In the genomic region with DNA sequence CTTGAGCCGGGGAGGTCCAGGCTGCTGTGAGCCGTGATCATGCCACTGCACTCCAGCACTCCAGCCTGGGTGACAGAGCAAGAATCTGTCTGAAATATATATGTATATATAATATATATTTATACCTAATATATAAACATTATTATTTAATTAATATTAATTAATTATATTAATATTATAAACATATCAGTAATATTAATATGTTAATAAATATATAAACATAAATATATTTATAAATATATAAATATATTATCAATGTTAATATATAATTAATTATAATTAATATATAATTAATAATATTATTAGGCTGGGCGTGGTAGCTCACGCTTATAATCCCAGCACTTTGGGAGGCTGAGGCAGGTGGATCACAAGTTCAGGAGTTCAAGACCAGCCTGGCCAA, we compare ENCODE assay signal across 19 cellular contexts. TPM values are rescaled to one million over a fixed set of nuclear protein-coding genes. Genes with fewer than 3 reads are reported as not detected.
DNase-seq lines count a peak whose midpoint lies in the region; ATAC-seq, FAIRE-seq and TF ChIP-seq lines count a peak whose summit lies in the region.
"Had no signal": no experiment of that assay in that cellular context is flagged by ENCODE, and none has a peak within 500 bp of the region (broad histone marks: within the 10 kb centered on the region; RNA-seq: fewer than 3 reads in every experiment).

No MANE protein-coding gene starts in this region.

- peak overlapping the region; percentile 66; the same call in 1 of the 2 replicates for H3K9ac ChIP-seq in HepG2 (ENCODE audit: insufficient read depth, low read depth, low read length)
- H3K9ac ChIP-seq: BLaER1 had no signal

- H3K79me2 ChIP-seq in HepG2 (ENCODE audit: insufficient read depth, low read length), result no peaks in the 10 kb centered on the region

- H3K27ac ChIP-seq in right atrium auricular region (no peak overlapping the region), left ventricle myocardium inferior (replicated peaks) (no peak overlapping the region), HepG2 (ENCODE audit: extremely low read length, insufficient read depth, low read length) (peak overlapping the region; percentile 74), testis (peak overlapping the region; percentile 53 to 54)
- H3K27ac ChIP-seq: 22Rv1, BLaER1, HL-60 had no signal

- H3K36me3 ChIP-seq in right atrium auricular region, result no peaks in the 10 kb centered on the region
- no peaks in the 10 kb centered on the region for H3K36me3 ChIP-seq in left ventricle myocardium inferior
- no peaks in the 10 kb centered on the region for H3K36me3 ChIP-seq in HepG2 (replicated peaks in 1 of 2; ENCODE audit: control insufficient read depth in 1 of 2, insufficient read depth in 2 of 2, low read length in 2 of 2)
- no peaks in the 10 kb centered on the region for H3K36me3 ChIP-seq in testis (ENCODE audit: low read depth, missing control alignments)
- H3K36me3 ChIP-seq: BLaER1 had no signal

- H3K4me3 ChIP-seq in right atrium auricular region (no peak overlapping the region), left ventricle myocardium inferior (no peak overlapping the region), HepG2 (replicated peaks in 1 of 3; ENCODE audit: insufficient read depth in 1 of 3, low read depth in 2 of 3, low read length in 3 of 3) (peak overlapping the region; percentile 54 to 67 (median 67)), testis (no peak overlapping the region)
- H3K4me3 ChIP-seq: BLaER1, GM12878, GM23338 had no signal

- no peak; the same call in 1 of the 3 replicates for ATAC-seq in HepG2
- ATAC-seq: GM12878, GM23338 had no signal

- POLR2A ChIA-PET in HepG2 (lab: Yijun Ruan, JAX), result interaction anchor here (1.6 kb wide), 2 partner anchors 34 to 62 kb away, joined by 5 read pairs; partner anchors contain the start of gene F2RL1

- H3K4me2 ChIP-seq in HepG2 (ENCODE audit: low read depth, low read length), result peak overlapping the region; percentile 86
- H3K4me2 ChIP-seq: BLaER1, GM23338 had no signal

- DNase-seq in right atrium auricular region (ENCODE audit: low spot score) (peak; percentile 13), left ventricle myocardium inferior (no peak), HepG2 (ENCODE audit: low spot score) (no peak), testis (no peak), NCI-H510A (lab: John Stamatoyannopoulos, UW) (no peak), midbrain (lab: John Stamatoyannopoulos, UW) (no peak)
- no peak for DNase-seq in activated CD4-positive, CD25-positive, alpha-beta regulatory T cell treated with anti-CD3 and anti-CD28 coated beads, Interleukin-2, amount 50 U/mL, for 72 hours
- DNase-seq: Calu3; CD4-positive, alpha-beta memory T cell; DMS79 treated with DMSO at 0.1 percent for 48 hours; HCEC 1CT; IMR-90 had no signal

- CTCF ChIA-PET in HepG2 (lab: Yijun Ruan, JAX; ENCODE audit: low intra/inter-chr PET ratio, low total read pairs), result no interaction called here

- H3K27me3 ChIP-seq in right atrium auricular region, result no peaks in the 10 kb centered on the region
- peaks cover 9% of the 10 kb centered on the region for H3K27me3 ChIP-seq in left ventricle myocardium inferior (ENCODE audit: low read depth)
- H3K27me3 ChIP-seq in HepG2 (ENCODE audit: control insufficient read depth in 1 of 2, insufficient read depth in 2 of 2, low read length in 2 of 2), result no peaks in the 10 kb centered on the region
- H3K27me3 ChIP-seq in testis, result no peaks in the 10 kb centered on the region
- H3K27me3 ChIP-seq: BLaER1 had no signal

- TF ChIP-seq RAD21 in HepG2 (CRISPR knock-in tag; IDR thresholded peaks at IDR 0.05), result no peak

- 52% methylated on average over 4 of the region's 4 CpGs for WGBS in HepG2 (ENCODE audit: low lambda C conversion rate)
- 91 to 95% methylated on average over 4 of the region's 4 CpGs for WGBS in testis, 2 donors

- TF ChIP-seq EP300 in HepG2 (IDR thresholded peaks at IDR 0.05; ENCODE audit: low read depth in 2 of 2, low read length in 2 of 2) (no peak), HepG2 (CRISPR knock-in tag; IDR thresholded peaks at IDR 0.05; ENCODE audit: borderline replicate concordance) (no peak)

- no TSS peak for BruUV-seq in HepG2 (replicated peaks; lab: Mats Ljungman, UMichigan)

- TF ChIP-seq POLR2A in HepG2 (IDR thresholded peaks at IDR 0.05; ENCODE audit: insufficient read depth in 1 of 2, low read depth in 2 of 2, low read length in 2 of 2) (no peak), testis (IDR thresholded peaks at IDR 0.05) (no peak)

- intact Hi-C loops in left ventricle myocardium inferior (cut with micrococcal nuclease) (no loop called here), HepG2 (cut with micrococcal nuclease; ENCODE audit: unreplicated experiment) (no loop called here), testis (cut with DNase I; ENCODE audit: low total_unique reads) (no loop called here)

- FAIRE-seq in colon (lab: Jason Lieb, UNC) (peak; percentile 95), HepG2 (lab: Jason Lieb, UNC) (no peak)
- FAIRE-seq: GM12878, H54 had no signal

- no peak for TF ChIP-seq CTCF in right atrium auricular region (IDR thresholded peaks at IDR 0.05)
- TF ChIP-seq CTCF in left ventricle myocardium inferior (IDR thresholded peaks at IDR 0.05; ENCODE audit: borderline replicate concordance), result no peak
- no peak for TF ChIP-seq CTCF in HepG2 (CRISPR knock-in tag; IDR thresholded peaks at IDR 0.05)
- TF ChIP-seq CTCF in testis (IDR thresholded peaks at IDR 0.05), result no peak

- H2AFZ ChIP-seq in HepG2 (ENCODE audit: low read length), result no peak overlapping the region

- H3K4me1 ChIP-seq in right atrium auricular region, result no peaks in the 10 kb centered on the region
- H3K4me1 ChIP-seq in left ventricle myocardium inferior, result no peaks in the 10 kb centered on the region
- peaks cover 31% of the 10 kb centered on the region for H3K4me1 ChIP-seq in HepG2 (ENCODE audit: insufficient read depth, low read length)
- peaks cover 3% of the 10 kb centered on the region for H3K4me1 ChIP-seq in testis
- H3K4me1 ChIP-seq: BLaER1 had no signal

- no peaks in the 10 kb centered on the region for H4K20me1 ChIP-seq in HepG2 (ENCODE audit: insufficient read depth, low read length)
- H4K20me1 ChIP-seq: BLaER1 had no signal

- no peaks in the 10 kb centered on the region for H3K9me3 ChIP-seq in right atrium auricular region
- no peaks in the 10 kb centered on the region for H3K9me3 ChIP-seq in left ventricle myocardium inferior (replicated peaks)
- H3K9me3 ChIP-seq in HepG2 (ENCODE audit: low read length), result no peaks in the 10 kb centered on the region
- H3K9me3 ChIP-seq in testis, result no peaks in the 10 kb centered on the region
- H3K9me3 ChIP-seq: BLaER1 had no signal

- in situ Hi-C loops in HepG2 (cut with HindIII; ENCODE audit: extremely low pct_ligation_motif_present, low pct_unique_long_range_greater_than_20kb), result no loop called here

TF ChIP-seq in HepG2, 621 proteins besides CTCF, POLR2A, EP300 and RAD21 (continues in another document):
- TF ChIP-seq ZNF510 (CRISPR knock-in tag; IDR thresholded peaks at IDR 0.05; ENCODE audit: low read depth) (no peak), MXD3 (CRISPR knock-in tag; IDR thresholded peaks at IDR 0.05) (no peak), FOXO4 (CRISPR knock-in tag; conservative IDR thresholded peaks at IDR 0.05) (no peak), ELF4 (CRISPR knock-in tag; IDR thresholded peaks at IDR 0.05; ENCODE audit: borderline replicate concordance) (no peak), ZNF598 (CRISPR knock-in tag; IDR thresholded peaks at IDR 0.05; ENCODE audit: borderline replicate concordance) (no peak), MEIS1 (CRISPR knock-in tag; IDR thresholded peaks at IDR 0.05; ENCODE audit: borderline replicate concordance) (no peak), ZFYVE20 (CRISPR knock-in tag; IDR thresholded peaks at IDR 0.05; ENCODE audit: borderline replicate concordance, low read depth) (no peak)

RNA-seq across cellular contexts. Expression of gene F2R, which starts 41.1 kb away (rescaled TPM):
- 10 to 100 TPM; 16.1 to 46.7 TPM for total RNA-seq in right atrium auricular region
- total RNA-seq in left ventricle myocardium inferior, result 9.4 TPM
- 4.6 and 8.3 TPM in 2 replicates for total RNA-seq in HepG2 (2016; rRNA removed; fragmentation: Illumina TruSeq; extraction: Trizol)
- 0.40 and 0.97 TPM in 2 replicates for total RNA-seq in HepG2 (2016; cell fraction: cytosol; rRNA removed; fragmentation: Illumina TruSeq; extraction: Trizol; ENCODE audit: low read depth)
- 5.0 and 8.5 TPM in 2 replicates for total RNA-seq in HepG2 (2016; cell fraction: insoluble cytoplasmic fraction; rRNA removed; fragmentation: Illumina TruSeq; extraction: Trizol)
- 3.6 and 3.7 TPM in 2 replicates for total RNA-seq in HepG2 (2016; cell fraction: membrane; rRNA removed; fragmentation: Illumina TruSeq; extraction: Trizol)
- total RNA-seq in HepG2 (2016; cell fraction: nucleus; rRNA removed; fragmentation: Illumina TruSeq; extraction: Trizol), result 9.1 and 9.6 TPM in 2 replicates
- polyA plus RNA-seq in HepG2 (2011; rRNA removed), result 12.3 and 13.6 TPM in 2 replicates
- polyA plus RNA-seq in HepG2 (2011; cell fraction: cytosol; rRNA removed), result 10.7 and 16.3 TPM in 2 replicates
- 2.4 and 3.8 TPM in 2 replicates for polyA plus RNA-seq in HepG2 (2011; cell fraction: nucleus; rRNA removed)
- 5.7 and 5.9 TPM in 2 replicates for polyA plus RNA-seq in HepG2 (2012)
- polyA plus RNA-seq in HepG2 (2016; cell fraction: cytosol; fragmentation: Illumina TruSeq; extraction: Trizol; ENCODE audit: low read depth), result 0.66 and 0.90 TPM in 2 replicates
- 5.5 and 5.8 TPM in 2 replicates for polyA plus RNA-seq in HepG2 (2016; cell fraction: insoluble cytoplasmic fraction; fragmentation: Illumina TruSeq; extraction: Trizol; ENCODE audit: low read depth)
- polyA plus RNA-seq in HepG2 (2016; cell fraction: membrane; fragmentation: Illumina TruSeq; extraction: Trizol; ENCODE audit: low read depth), result 1.6 and 2.1 TPM in 2 replicates
- polyA plus RNA-seq in HepG2 (2016; cell fraction: nucleus; fragmentation: Illumina TruSeq; extraction: Trizol; ENCODE audit: insufficient read depth, low read depth), result 10.9 and 12.9 TPM in 2 replicates
- 1.3 and 28.5 TPM in 2 replicates for polyA minus RNA-seq in HepG2 (2011; rRNA and poly(A)+ RNA removed; ENCODE audit: low replicate concordance)
- polyA minus RNA-seq in HepG2 (2011; cell fraction: cytosol; rRNA and poly(A)+ RNA removed), result 8.1 and 10.8 TPM in 2 replicates
- 4.8 and 6.0 TPM in 2 replicates for polyA minus RNA-seq in HepG2 (2011; cell fraction: nucleus; rRNA and poly(A)+ RNA removed)
- total RNA-seq in testis, result 10 to 100 TPM; 17.9 to 29.9 TPM
- polyA plus RNA-seq in testis (ENCODE audit: insufficient read depth, low read depth, low replicate concordance), result 28.0 TPM

Comparison
In these comparisons a context has a peak if more than half of its experiments do, and no peak if none do; other contexts are left out.
1. H3K27ac ChIP-seq: peak in HepG2 (single experiment) and testis (2 of 2); none in right atrium auricular region (0 of 2) and left ventricle myocardium inferior (single experiment).
2. H3K4me3 ChIP-seq: peak in HepG2 (3 of 3); none in right atrium auricular region (0 of 2), left ventricle myocardium inferior (single experiment) and testis (0 of 2).